ENCODE assay signal across 8 cellular contexts in the genomic region with DNA sequence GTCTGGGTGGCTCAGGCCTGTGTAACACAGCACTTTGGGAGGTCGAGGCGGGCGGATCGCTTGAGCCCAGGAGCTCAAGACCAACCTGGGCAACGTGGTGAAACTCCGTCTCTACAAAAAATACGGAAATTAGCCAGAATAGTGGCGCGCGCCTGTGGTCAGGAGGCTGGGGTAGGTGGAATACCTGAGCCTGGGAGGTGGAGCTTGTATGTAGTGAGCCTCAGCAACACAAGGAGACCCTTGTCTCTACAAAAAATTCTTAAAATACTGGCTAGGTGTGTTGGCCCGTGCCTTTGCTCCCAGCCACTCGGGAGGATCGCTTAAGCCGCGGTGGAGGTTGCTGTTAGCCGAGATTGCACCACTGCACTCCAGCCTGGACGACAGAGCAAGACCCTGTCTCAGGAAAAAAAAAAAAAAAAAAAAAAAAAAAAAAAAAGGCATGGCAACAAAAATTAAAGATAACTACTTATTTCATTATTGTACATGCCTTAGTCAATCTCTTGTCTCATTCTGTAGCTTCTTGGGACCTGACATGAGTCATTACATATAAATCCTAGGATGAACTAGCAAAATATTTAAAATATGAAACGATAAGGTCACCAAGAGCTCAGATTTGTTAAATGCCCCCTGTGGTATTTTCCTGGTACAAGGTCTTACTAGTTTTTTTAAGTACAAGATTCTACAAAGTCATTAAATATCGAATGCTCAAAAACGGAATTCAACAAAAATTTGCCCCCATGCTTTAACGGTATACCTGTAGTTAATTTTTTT. TPM values are rescaled to one million over a fixed set of nuclear protein-coding genes. Genes with fewer than 3 reads are reported as not detected.
A peak's percentile ranks its signal among the peaks of the same experiment; 100 is the strongest.
DNase-seq lines count a peak whose midpoint lies in the region; ATAC-seq, FAIRE-seq and TF ChIP-seq lines count a peak whose summit lies in the region.

No MANE protein-coding gene starts in this region.

- peaks cover 6 to 8% of the 10 kb centered on the region in 2 donors for H3K36me3 ChIP-seq in small intestine (ENCODE audit: control insufficient read depth in 2 of 2, insufficient read depth in 2 of 2, low read length in 2 of 2)

- peaks cover 57% of the 10 kb centered on the region for H3K4me1 Mint-ChIP-seq in activated T-cell treated with anti-CD3 and anti-CD28 coated beads, Interleukin-2, amount 50 U/mL, for 24 hours (ENCODE audit: low read depth)

- no peaks in the 10 kb centered on the region for H3K9me3 ChIP-seq in small intestine (ENCODE audit: control insufficient read depth, low read depth)

- WGBS in small intestine, 3 donors: 0 to 5% (median 4%) methylated on average over 21 of the region's 21 CpGs

- no peaks in the 10 kb centered on the region for H3K27me3 Mint-ChIP-seq in activated T-cell treated with anti-CD3 and anti-CD28 coated beads, Interleukin-2, amount 50 U/mL, for 24 hours

- peak overlapping the region; percentile 100 for H3K27ac Mint-ChIP-seq in activated T-cell treated with anti-CD3 and anti-CD28 coated beads, Interleukin-2, amount 50 U/mL, for 24 hours

- H3K9me3 Mint-ChIP-seq in activated T-cell treated with anti-CD3 and anti-CD28 coated beads, Interleukin-2, amount 50 U/mL, for 24 hours: no peaks in the 10 kb centered on the region

- H3K27me3 ChIP-seq in small intestine (ENCODE audit: control insufficient read depth in 2 of 2, insufficient read depth in 2 of 2, low read length in 2 of 2): no peaks in the 10 kb centered on the region

- H3K27ac ChIP-seq in small intestine (ENCODE audit: low read depth in 1 of 2, low read length in 1 of 2): peak overlapping the region in 1 of 2 donors; percentile 11

- FAIRE-seq in small intestine (lab: Jason Lieb, UNC): no peak

- no peak for ATAC-seq in HG03520 (IDR thresholded peaks at IDR 0.05; ENCODE audit: unreplicated experiment)

- DNase-seq in M059J (ENCODE audit: low read depth) (peak; percentile 58), hepatic stellate cell (ENCODE audit: low spot score) (peak; percentile 60), small intestine (no peak), GDM1 (lab: John Stamatoyannopoulos, UW) (no peak), hypothalamus (lab: John Stamatoyannopoulos, UW) (no peak)
- peak; percentile 66 for DNase-seq in activated T-cell treated with anti-CD3 and anti-CD28 coated beads, Interleukin-2, amount 50 U/mL, for 24 hours

- peaks cover 5 to 12% of the 10 kb centered on the region in 2 donors for H3K4me1 ChIP-seq in small intestine (ENCODE audit: control insufficient read depth in 2 of 2, insufficient read depth in 1 of 2, low read depth in 1 of 2, low read length in 1 of 2)

- H3K36me3 Mint-ChIP-seq in activated T-cell treated with anti-CD3 and anti-CD28 coated beads, Interleukin-2, amount 50 U/mL, for 24 hours (ENCODE audit: low read depth): peaks cover 88% of the 10 kb centered on the region

- H3K4me3 Mint-ChIP-seq in activated T-cell treated with anti-CD3 and anti-CD28 coated beads, Interleukin-2, amount 50 U/mL, for 24 hours: peak overlapping the region; percentile 100

- TF ChIP-seq POLR2A in GM18526 (IDR thresholded peaks at IDR 0.05; ENCODE audit: extremely low read depth, insufficient read length): peak; percentile 36

- H3K4me3 ChIP-seq in small intestine (ENCODE audit: low read depth in 1 of 2, low read length in 2 of 2): peak overlapping the region; percentile 56 to 88

RNA-seq across cellular contexts. Expression of gene TAF1D, which starts 1.1 kb away (rescaled TPM):
- total RNA-seq in M059J (2014; rRNA removed; shearing (Covaris generic)): 78.6 and 97.3 TPM in 2 replicates
- 10 to 100 TPM; 45.9 to 73.5 (median 66.2) TPM for polyA plus RNA-seq in small intestine

RNA-seq across cellular contexts. Expression of gene C11orf54, which starts 1.3 kb away (rescaled TPM):
- 15.1 and 17.5 TPM in 2 replicates for total RNA-seq in M059J (2014; rRNA removed; shearing (Covaris generic))
- polyA plus RNA-seq in small intestine: 10 to 100 TPM; 26.3 to 81.0 (median 43.5) TPM

RNA-seq across cellular contexts. Expression of gene MED17, which starts 43.9 kb away (rescaled TPM):
- 33.8 and 43.1 TPM in 2 replicates for total RNA-seq in M059J (2014; rRNA removed; shearing (Covaris generic))
- polyA plus RNA-seq in small intestine: 10 to 100 TPM in 1 of 3 donors, 1 to 10 TPM in 2; 8.5 to 12.6 (median 9.5) TPM

Comparison
In these comparisons a context has a peak if more than half of its experiments do, and no peak if none do; other contexts are left out.
1. DNase-seq: peak in M059J (single experiment), activated T-cell treated with anti-CD3 and anti-CD28 coated beads, Interleukin-2, amount 50 U/mL, for 24 hours (single experiment) and hepatic stellate cell (single experiment); none in small intestine (single experiment), GDM1 (single experiment) and hypothalamus (0 of 51).